ENCODE assay signal across 8 cellular contexts in genomic region chr3:50617911-50618481, GRCh38. TPM values are rescaled to one million over a fixed set of nuclear protein-coding genes. Genes with fewer than 3 reads are reported as not detected.
DNase-seq lines count a peak whose midpoint lies in the region; ATAC-seq and TF ChIP-seq lines count a peak whose summit lies in the region.

No MANE protein-coding gene starts in this region.

- CTCF ChIA-PET in HEK293 (lab: Yijun Ruan, JAX) = interaction anchor here (1.1 to 3.8 kb wide), 4 partner anchors 9 to 46 kb away, joined by 3 to 61 read pairs (median 6); no protein-coding TSS in a partner anchor
- CTCF ChIA-PET in activated CD4-positive, alpha-beta memory T cell treated with anti-CD3 and anti-CD28 coated beads, Interleukin-2, amount 10 ng/mL, durations not matched to agents 7 days and 5 days (lab: Charles Lee) = interaction anchor here (0.7 to 21.3 kb wide), 12 partner anchors 9 to 772 kb away, joined by 3 to 854 read pairs (median 3); partner anchors contain the start of genes C3orf18, HEMK1, MANF and RASSF1

- intact Hi-C loops in left ventricle myocardium superior (cut with micrococcal nuclease) (no loop called here), sciatic nerve (cut with DNase I) (no loop called here)

- ATAC-seq in left ventricle myocardium superior (peak; percentile 48), sciatic nerve (no peak), GM21515 (IDR thresholded peaks at IDR 0.05; ENCODE audit: unreplicated experiment) (no peak), GM18870 (IDR thresholded peaks at IDR 0.05; ENCODE audit: unreplicated experiment) (no peak)

- POLR2A ChIA-PET in HEK293 (lab: Yijun Ruan, JAX) = interaction anchor here (2.5 kb wide), 1 partner anchor 767 kb away, joined by 9 read pairs; the partner anchor contains the start of gene MANF
- POLR2A ChIA-PET in activated CD4-positive, alpha-beta memory T cell treated with anti-CD3 and anti-CD28 coated beads, Interleukin-2, amount 10 ng/mL, durations not matched to agents 7 days and 5 days (lab: Charles Lee) = interaction anchor here (0.5 to 34.1 kb wide), 14 partner anchors 12 to 772 kb away, joined by 3 to 4963 read pairs (median 4); partner anchors contain the start of genes C3orf18, CYB561D2, HEMK1 and MANF

- peak; percentile 52 for DNase-seq in activated CD4-positive, alpha-beta memory T cell treated with anti-CD3 and anti-CD28 coated beads, Interleukin-2, amount 10 ng/mL, durations not matched to agents 7 days and 5 days
- DNase-seq in left ventricle myocardium superior (peak; percentile 84), sciatic nerve (ENCODE audit: low spot score) (no peak), SW480 (ENCODE audit: low spot score) (no peak)

- H3K9me3 ChIP-seq in HEK293 (ENCODE audit: control insufficient read depth, insufficient read depth, low read depth, low read length) = no peaks in the 10 kb centered on the region

- H3K36me3 ChIP-seq in HEK293 (ENCODE audit: control insufficient read depth in 2 of 2, insufficient read depth in 1 of 2, low read length in 2 of 2) = peaks cover 0 to 22% of the 10 kb centered on the region in 2 experiments; a peak in 1 of 3 replicates

- no peak for TF ChIP-seq CTCF in HEK293 (tag by site-specific recombination; IDR thresholded peaks at IDR 0.05)

- peaks cover 55% of the 10 kb centered on the region for H3K36me3 Mint-ChIP-seq in activated CD4-positive, alpha-beta memory T cell treated with anti-CD3 and anti-CD28 coated beads, Interleukin-2, amount 10 ng/mL, durations not matched to agents 7 days and 5 days (ENCODE audit: low read depth)

- peaks cover 73% of the 10 kb centered on the region for H3K4me1 Mint-ChIP-seq in activated CD4-positive, alpha-beta memory T cell treated with anti-CD3 and anti-CD28 coated beads, Interleukin-2, amount 10 ng/mL, durations not matched to agents 7 days and 5 days

- H3K4me3 ChIP-seq in HEK293 (ENCODE audit: low read depth, low read length) (peak overlapping the region; percentile 78), skin epidermis (peak overlapping the region; percentile 68 to 92 (median 82))

- H3K4me3 Mint-ChIP-seq in activated CD4-positive, alpha-beta memory T cell treated with anti-CD3 and anti-CD28 coated beads, Interleukin-2, amount 10 ng/mL, durations not matched to agents 7 days and 5 days = peak overlapping the region; percentile 77

- H3K27me3 Mint-ChIP-seq in activated CD4-positive, alpha-beta memory T cell treated with anti-CD3 and anti-CD28 coated beads, Interleukin-2, amount 10 ng/mL, durations not matched to agents 7 days and 5 days = no peaks in the 10 kb centered on the region

- H3K27ac ChIP-seq in HEK293 (ENCODE audit: extremely low read depth, low read depth, low read length) = no peak overlapping the region; the same call in 1 of the 2 replicates
- H3K27ac ChIP-seq in skin epidermis = peak overlapping the region in 20 of 21 experiments; percentile 84 to 99 (median 95)

- 0 out of 2 replicates have a peak, but pooled peaks cover 2% of the 10 kb centered on the region for H3K4me1 ChIP-seq in HEK293 (ENCODE audit: control insufficient read depth, insufficient read depth, low read length)

- H3K27ac Mint-ChIP-seq in activated CD4-positive, alpha-beta memory T cell treated with anti-CD3 and anti-CD28 coated beads, Interleukin-2, amount 10 ng/mL, durations not matched to agents 7 days and 5 days = peak overlapping the region; percentile 90

- no peaks in the 10 kb centered on the region for H3K9me3 Mint-ChIP-seq in activated CD4-positive, alpha-beta memory T cell treated with anti-CD3 and anti-CD28 coated beads, Interleukin-2, amount 10 ng/mL, durations not matched to agents 7 days and 5 days

TF ChIP-seq in HEK293, 187 proteins besides CTCF, POLR2A, EP300 and RAD21:
- peak; percentile 31 for TF ChIP-seq SP2 (tag by site-specific recombination; IDR thresholded peaks at IDR 0.05)
- no peak for TF ChIP-seq ZNF555 (tag by site-specific recombination; conservative IDR thresholded peaks at IDR 0.05)
- TF ChIP-seq SCRT2 (tag by site-specific recombination; IDR thresholded peaks at IDR 0.05) = peak; percentile 75
- TF ChIP-seq, protein P1, sequence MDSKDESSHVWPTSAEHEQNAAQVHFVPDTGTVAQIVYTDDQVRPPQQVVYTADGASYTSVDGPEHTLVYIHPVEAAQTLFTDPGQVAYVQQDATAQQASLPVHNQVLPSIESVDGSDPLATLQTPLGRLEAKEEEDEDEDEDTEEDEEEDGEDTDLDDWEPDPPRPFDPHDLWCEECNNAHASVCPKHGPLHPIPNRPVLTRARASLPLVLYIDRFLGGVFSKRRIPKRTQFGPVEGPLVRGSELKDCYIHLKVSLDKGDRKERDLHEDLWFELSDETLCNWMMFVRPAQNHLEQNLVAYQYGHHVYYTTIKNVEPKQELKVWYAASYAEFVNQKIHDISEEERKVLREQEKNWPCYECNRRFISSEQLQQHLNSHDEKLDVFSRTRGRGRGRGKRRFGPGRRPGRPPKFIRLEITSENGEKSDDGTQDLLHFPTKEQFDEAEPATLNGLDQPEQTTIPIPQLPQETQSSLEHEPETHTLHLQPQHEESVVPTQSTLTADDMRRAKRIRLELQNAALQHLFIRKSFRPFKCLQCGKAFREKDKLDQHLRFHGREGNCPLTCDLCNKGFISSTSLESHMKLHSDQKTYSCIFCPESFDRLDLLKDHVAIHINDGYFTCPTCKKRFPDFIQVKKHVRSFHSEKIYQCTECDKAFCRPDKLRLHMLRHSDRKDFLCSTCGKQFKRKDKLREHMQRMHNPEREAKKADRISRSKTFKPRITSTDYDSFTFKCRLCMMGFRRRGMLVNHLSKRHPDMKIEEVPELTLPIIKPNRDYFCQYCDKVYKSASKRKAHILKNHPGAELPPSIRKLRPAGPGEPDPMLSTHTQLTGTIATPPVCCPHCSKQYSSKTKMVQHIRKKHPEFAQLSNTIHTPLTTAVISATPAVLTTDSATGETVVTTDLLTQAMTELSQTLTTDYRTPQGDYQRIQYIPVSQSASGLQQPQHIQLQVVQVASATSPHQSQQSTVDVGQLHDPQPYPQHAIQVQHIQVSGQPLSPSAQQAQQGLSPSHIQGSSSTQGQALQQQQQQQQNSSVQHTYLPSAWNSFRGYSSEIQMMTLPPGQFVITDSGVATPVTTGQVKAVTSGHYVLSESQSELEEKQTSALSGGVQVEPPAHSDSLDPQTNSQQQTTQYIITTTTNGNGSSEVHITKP (tag by site-specific recombination; IDR thresholded peaks at IDR 0.05) = peak; percentile 90

RNA-seq across cellular contexts. Expression of gene MAPKAPK3, which starts 1.0 kb away (rescaled TPM):
- 100 to 1,000 TPM; 146 to 157 TPM for total RNA-seq in activated CD4-positive, alpha-beta memory T cell treated with anti-CD3 and anti-CD28 coated beads, Interleukin-2, amount 10 ng/mL, durations not matched to agents 7 days and 5 days
- 473 TPM for total RNA-seq in left ventricle myocardium superior
- total RNA-seq in sciatic nerve = 19.5 TPM

RNA-seq across cellular contexts. Expression of gene CISH, which starts 6.4 kb away (rescaled TPM):
- total RNA-seq in activated CD4-positive, alpha-beta memory T cell treated with anti-CD3 and anti-CD28 coated beads, Interleukin-2, amount 10 ng/mL, durations not matched to agents 7 days and 5 days = 100 to 1,000 TPM; 328 to 335 TPM
- 10.2 TPM for total RNA-seq in left ventricle myocardium superior
- total RNA-seq in sciatic nerve = 10.6 TPM

RNA-seq across cellular contexts. Expression of gene HEMK1, which starts 48.7 kb away (rescaled TPM):
- 10 to 100 TPM; 49.6 to 50.1 TPM for total RNA-seq in activated CD4-positive, alpha-beta memory T cell treated with anti-CD3 and anti-CD28 coated beads, Interleukin-2, amount 10 ng/mL, durations not matched to agents 7 days and 5 days
- total RNA-seq in left ventricle myocardium superior (15.3 TPM), sciatic nerve (21.3 TPM)

RNA-seq across cellular contexts. Expression of gene C3orf18, which starts 50.4 kb away (rescaled TPM):
- total RNA-seq in activated CD4-positive, alpha-beta memory T cell treated with anti-CD3 and anti-CD28 coated beads, Interleukin-2, amount 10 ng/mL, durations not matched to agents 7 days and 5 days = 10 to 100 TPM; 14.6 to 17.5 TPM
- 51.0 TPM for total RNA-seq in left ventricle myocardium superior
- total RNA-seq in sciatic nerve = 16.1 TPM

RNA-seq across cellular contexts. Expression of gene DOCK3, which starts 56.7 kb away (rescaled TPM):
- 1 to 10 TPM; 1.6 to 1.7 TPM for total RNA-seq in activated CD4-positive, alpha-beta memory T cell treated with anti-CD3 and anti-CD28 coated beads, Interleukin-2, amount 10 ng/mL, durations not matched to agents 7 days and 5 days
- total RNA-seq in left ventricle myocardium superior (3.8 TPM), sciatic nerve (6.2 TPM)

Comparison
In these comparisons a context has a peak if more than half of its experiments do, and no peak if none do; other contexts are left out.
1. DNase-seq: peak in activated CD4-positive, alpha-beta memory T cell treated with anti-CD3 and anti-CD28 coated beads, Interleukin-2, amount 10 ng/mL, durations not matched to agents 7 days and 5 days (single experiment) and left ventricle myocardium superior (single experiment); none in sciatic nerve (single experiment) and SW480 (single experiment).
2. RNA of gene CISH, which starts 6.4 kb away (total RNA-seq): 328 to 335 TPM in activated CD4-positive, alpha-beta memory T cell treated with anti-CD3 and anti-CD28 coated beads, Interleukin-2, amount 10 ng/mL, durations not matched to agents 7 days and 5 days; 10.6 TPM in sciatic nerve (single experiment) and 10.2 TPM in left ventricle myocardium superior (single experiment); every median in the first group is over 10 times any median in the second.